ENCODE assay signal across 27 cellular contexts in the genomic region with DNA sequence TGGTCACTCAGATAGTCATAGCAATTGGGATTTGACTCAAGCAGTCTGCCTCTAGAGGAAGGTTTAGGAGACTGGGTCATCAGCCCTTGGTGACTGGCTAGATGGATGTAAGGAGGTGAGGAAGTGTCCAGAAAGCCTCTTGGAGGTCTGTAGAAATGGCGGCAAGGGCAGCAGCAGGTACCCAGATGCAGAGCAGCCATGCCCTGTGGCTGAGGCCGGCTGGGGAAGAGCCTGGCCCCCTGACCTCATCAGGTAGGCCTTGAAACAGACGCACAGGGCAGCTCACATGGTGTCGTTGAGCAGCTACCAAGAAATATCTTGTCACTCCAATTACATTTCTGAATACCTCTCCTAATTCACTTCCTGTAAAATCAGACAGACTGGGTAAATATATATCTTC.
A peak's percentile ranks its signal among the peaks of the same experiment; 100 is the strongest.
DNase-seq lines count a peak whose midpoint lies in the region; ATAC-seq and TF ChIP-seq lines count a peak whose summit lies in the region.
"Had no signal": no experiment of that assay in that cellular context is flagged by ENCODE, and none has a peak within 500 bp of the region (broad histone marks: within the 10 kb centered on the region; RNA-seq: fewer than 3 reads in every experiment).

No MANE protein-coding gene starts in this region.

- TF ChIP-seq CTCF in cardiac muscle cell (IDR thresholded peaks at IDR 0.05; ENCODE audit: low read depth, low read length) = peak; percentile 3
- TF ChIP-seq CTCF in RWPE2 (IDR thresholded peaks at IDR 0.05; ENCODE audit: poor library complexity, severe bottlenecking) = no peak
- TF ChIP-seq CTCF in upper lobe of right lung (IDR thresholded peaks at IDR 0.05) = no peak
- no peak for TF ChIP-seq CTCF in type B pancreatic cell (conservative IDR thresholded peaks at IDR 0.05)

- H3K36me3 ChIP-seq in cardiac muscle cell (no peaks in the 10 kb centered on the region), RWPE2 (ENCODE audit: low read depth) (no peaks in the 10 kb centered on the region), upper lobe of right lung (no peaks in the 10 kb centered on the region)
- H3K36me3 ChIP-seq: BLaER1 treated with 17β-estradiol and CSF1 and Interleukin-3, amounts not matched to agents 10 nM and 100 nM; MG63; ovary; stomach; thyroid gland had no signal

- H3K27me3 Mint-ChIP-seq in type B pancreatic cell = peaks cover 13% of the 10 kb centered on the region

- no peaks in the 10 kb centered on the region for H3K36me3 Mint-ChIP-seq in type B pancreatic cell
- H3K36me3 Mint-ChIP-seq: brain had no signal

- no peaks in the 10 kb centered on the region for H3K9me3 Mint-ChIP-seq in type B pancreatic cell
- H3K9me3 Mint-ChIP-seq: T-helper 2 cell treated with Interferon-gamma antibody and Interleukin-4, amounts not matched to agents 5 μg/mL and 100 μg/mL, for 36 hours had no signal

- no peak overlapping the region for H3K27ac Mint-ChIP-seq in type B pancreatic cell
- H3K27ac Mint-ChIP-seq: activated CD8-positive, alpha-beta T cell treated with anti-CD3 and anti-CD28 coated beads, Interleukin-2, amount 10 ng/mL, durations not matched to agents 7 days and 5 days; T-helper 2 cell treated with Interferon-gamma antibody and Interleukin-4, amounts not matched to agents 5 μg/mL and 100 μg/mL, for 36 hours had no signal

- DNase-seq in cardiac muscle cell (ENCODE audit: low read depth in 1 of 2, low spot score in 1 of 2) (no peak), right cardiac atrium (no peak), RWPE2 (ENCODE audit: low spot score) (peak; percentile 17), islet precursor cell (peak; percentile 43), upper lobe of right lung (peak; percentile 34), type B pancreatic cell (ENCODE audit: extremely low spot score, unreplicated experiment) (no peak), NCI-H510A (lab: John Stamatoyannopoulos, UW) (no peak)
- DNase-seq: activated CD8-positive, alpha-beta T cell treated with anti-CD3 and anti-CD28 coated beads, Interleukin-2, amount 10 ng/mL, durations not matched to agents 7 days and 5 days; activated naive CD4-positive, alpha-beta T cell treated with Interleukin-2 at 50 U/mL for 16 hours; hippocampal formation; KG1; left cardiac atrium; MG63; NCI-H2081; NCI-H69; PC-9; retina; Right ventricle myocardium superior; stimulated activated CD4-positive, alpha-beta T cell treated with anti-CD3 and anti-CD28 coated beads, Interleukin-4, amount 100 ng/mL, for 1 hour; stomach; thyroid gland had no signal

- H3K4me3 ChIP-seq in cardiac muscle cell = no peak overlapping the region
- no peak overlapping the region for H3K4me3 ChIP-seq in right cardiac atrium (ENCODE audit: low read length)
- H3K4me3 ChIP-seq in RWPE2 (ENCODE audit: severe bottlenecking) = no peak overlapping the region
- H3K4me3 ChIP-seq in upper lobe of right lung = no peak overlapping the region
- H3K4me3 ChIP-seq: BLaER1 treated with 17β-estradiol and CSF1 and Interleukin-3, amounts not matched to agents 10 nM and 100 nM; MG63; mucosa of descending colon; ovary; PC-9; stomach; thyroid gland had no signal

- H3K4me1 ChIP-seq in cardiac muscle cell (ENCODE audit: low read depth) (no peaks in the 10 kb centered on the region), right cardiac atrium (ENCODE audit: control insufficient read depth, insufficient read depth, low read length) (no peaks in the 10 kb centered on the region), RWPE2 (ENCODE audit: insufficient read depth, poor library complexity, severe bottlenecking) (no peaks in the 10 kb centered on the region), upper lobe of right lung (no peaks in the 10 kb centered on the region)
- H3K4me1 ChIP-seq: thyroid gland had no signal

- peaks cover 30% of the 10 kb centered on the region for H3K4me1 Mint-ChIP-seq in type B pancreatic cell (ENCODE audit: unreplicated experiment)

- H3K27ac ChIP-seq in cardiac muscle cell (no peak overlapping the region), right cardiac atrium (ENCODE audit: low read length) (no peak overlapping the region), RWPE2 (ENCODE audit: poor library complexity, severe bottlenecking) (no peak overlapping the region), upper lobe of right lung (no peak overlapping the region)
- H3K27ac ChIP-seq: BLaER1 treated with 17β-estradiol and CSF1 and Interleukin-3, amounts not matched to agents 10 nM and 100 nM; ovary; PC-9; stomach; thyroid gland had no signal

- H3K27me3 ChIP-seq in cardiac muscle cell = peaks cover 17% of the 10 kb centered on the region
- H3K27me3 ChIP-seq in right cardiac atrium (ENCODE audit: control insufficient read depth, insufficient read depth) = no peaks in the 10 kb centered on the region
- H3K27me3 ChIP-seq in RWPE2 (ENCODE audit: insufficient read depth, poor library complexity, severe bottlenecking) = no peaks in the 10 kb centered on the region
- peaks cover 7% of the 10 kb centered on the region for H3K27me3 ChIP-seq in upper lobe of right lung
- H3K27me3 ChIP-seq: MG63, ovary, stomach, thyroid gland had no signal

- intact Hi-C loops in right cardiac atrium (cut with DNase I) = no loop called here
- intact Hi-C loops in upper lobe of right lung (cut with DNase I) = no loop called here

- 84% methylated on average over 4 of the region's 4 CpGs for whole genome bisulfite sequencing in right cardiac atrium

- no peaks in the 10 kb centered on the region for H3K9me3 ChIP-seq in cardiac muscle cell (ENCODE audit: low read depth)
- no peaks in the 10 kb centered on the region for H3K9me3 ChIP-seq in right cardiac atrium (ENCODE audit: control insufficient read depth, low read length)
- H3K9me3 ChIP-seq in RWPE2 (ENCODE audit: severe bottlenecking) = no peaks in the 10 kb centered on the region
- no peaks in the 10 kb centered on the region for H3K9me3 ChIP-seq in upper lobe of right lung
- H3K9me3 ChIP-seq: BLaER1 treated with 17β-estradiol and CSF1 and Interleukin-3, amounts not matched to agents 10 nM and 100 nM; MG63; mucosa of descending colon; ovary; stomach; thyroid gland had no signal

- ATAC-seq in right cardiac atrium (no peak), RWPE2 (ENCODE audit: low read depth) (no peak), upper lobe of right lung (no peak), HG02759 (IDR thresholded peaks at IDR 0.05; ENCODE audit: unreplicated experiment) (no peak)
- ATAC-seq: activated CD8-positive, alpha-beta T cell treated with anti-CD3 and anti-CD28 coated beads, Interleukin-2, amount 10 ng/mL, durations not matched to agents 7 days and 5 days; left cardiac atrium; mucosa of descending colon had no signal

- H3K4me3 Mint-ChIP-seq in type B pancreatic cell = no peak overlapping the region
- H3K4me3 Mint-ChIP-seq: activated CD8-positive, alpha-beta T cell treated with anti-CD3 and anti-CD28 coated beads, Interleukin-2, amount 10 ng/mL, durations not matched to agents 7 days and 5 days; brain; T-helper 2 cell treated with Interferon-gamma antibody and Interleukin-4, amounts not matched to agents 5 μg/mL and 100 μg/mL, for 36 hours had no signal

Comparison
In these comparisons a context has a peak if more than half of its experiments do, and no peak if none do; other contexts are left out.
1. DNase-seq: peak in RWPE2 (single experiment), islet precursor cell (single experiment) and upper lobe of right lung (single experiment); none in cardiac muscle cell (0 of 2), right cardiac atrium (0 of 3), type B pancreatic cell (single experiment) and NCI-H510A (single experiment).